In the genomic region with DNA sequence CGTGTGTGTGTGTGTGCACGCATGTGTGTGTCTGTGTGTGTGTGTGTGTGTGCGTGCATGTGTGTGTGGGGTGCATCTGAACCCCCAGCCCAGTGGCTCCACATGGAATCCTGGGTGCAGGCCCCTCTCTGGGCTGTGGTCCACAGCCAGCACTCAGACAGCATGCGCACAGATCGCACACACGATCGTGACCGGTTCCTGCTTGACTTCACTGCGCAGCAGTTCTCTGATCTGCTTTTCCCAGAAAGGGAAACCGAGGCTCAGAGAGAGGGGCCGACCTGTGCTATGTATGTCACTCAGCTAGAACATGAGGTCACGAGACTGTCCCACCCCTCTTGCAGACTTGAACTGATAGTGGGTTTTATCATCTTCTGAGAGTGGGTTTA, we compare ENCODE assay signal across 19 cellular contexts. TPM values are rescaled to one million over a fixed set of nuclear protein-coding genes. Genes with fewer than 3 reads are reported as not detected.
DNase-seq lines count a peak whose midpoint lies in the region; ATAC-seq and TF ChIP-seq lines count a peak whose summit lies in the region.
"Had no signal": no experiment of that assay in that cellular context is flagged by ENCODE, and none has a peak within 500 bp of the region (broad histone marks: within the 10 kb centered on the region; RNA-seq: fewer than 3 reads in every experiment).

No MANE protein-coding gene starts in this region.

- H3K9ac ChIP-seq in neuronal stem cell (ENCODE audit: low read depth, low read length, poor library complexity) = peak overlapping the region; percentile 30

- H2BK15ac ChIP-seq in neuronal stem cell (ENCODE audit: low read length) = no peak overlapping the region

- DNase-seq in dorsolateral prefrontal cortex = no peak
- DNase-seq in neuronal stem cell (ENCODE audit: low spot score) = no peak
- DNase-seq in tibial nerve (ENCODE audit: low spot score in 2 of 2) = no peak
- DNase-seq in psoas muscle = no peak
- DNase-seq in SK-N-DZ (ENCODE audit: low spot score) = no peak
- no peak for DNase-seq in activated T-helper 2 cell treated with anti-CD3 and anti-CD28 coated beads, Interferon-gamma antibody, Interleukin-2, Interleukin-4, amounts not matched to agents 10 μg/mL and 5 μg/mL and 100 μg/mL, durations not matched to agents 14 hours and 24 hours and 36 hours (ENCODE audit: low spot score)
- no peak for DNase-seq in body of pancreas
- DNase-seq: DMS79, HFFc6, Kasumi-1, NCI-H1694, NCI-H2081, NCI-H2171, NCI-H345, NCI-H82, OCI-M1 had no signal

- no CpG with 5 or more reads among the region's 12 CpGs for WGBS in neuronal stem cell (ENCODE audit: extremely low coverage in 2 of 2, insufficient read length in 2 of 2, insufficient replicate concordance in 1 of 2), 2 donors
- WGBS in tibial nerve, 2 donors = 82 to 91% methylated on average over 8 to 12 of the region's 12 CpGs
- 88 to 91% (median 88%) methylated on average over 12 of the region's 12 CpGs for WGBS in psoas muscle, 3 donors
- 79 to 80% methylated on average over 11 to 12 of the region's 12 CpGs for WGBS in body of pancreas, 2 donors

- H3K4me3 ChIP-seq in dorsolateral prefrontal cortex (no peak overlapping the region), neuronal stem cell (ENCODE audit: low read length in 2 of 2) (no peak overlapping the region), tibial nerve (no peak overlapping the region), psoas muscle (no peak overlapping the region), body of pancreas (no peak overlapping the region)

- no peak overlapping the region for H2BK120ac ChIP-seq in neuronal stem cell (ENCODE audit: low read depth, low read length)

- H3K27ac Mint-ChIP-seq in activated T-helper 2 cell treated with anti-CD3 and anti-CD28 coated beads, Interferon-gamma antibody, Interleukin-2, Interleukin-4, amounts not matched to agents 10 μg/mL and 5 μg/mL and 100 μg/mL, durations not matched to agents 14 hours and 24 hours and 36 hours = no peak overlapping the region
- H3K27ac Mint-ChIP-seq: CD14-positive monocyte, HFFc6 had no signal

- H3K27me3 ChIP-seq in dorsolateral prefrontal cortex (no peaks in the 10 kb centered on the region), neuronal stem cell (ENCODE audit: control insufficient read depth in 3 of 3, insufficient read depth in 3 of 3, low read depth in 1 of 3, low read length in 3 of 3) (no peaks in the 10 kb centered on the region), tibial nerve (no peaks in the 10 kb centered on the region), psoas muscle (ENCODE audit: insufficient read depth in 3 of 3, low read length in 2 of 3) (peaks cover 0 to 4% (median 3%) of the 10 kb centered on the region in 3 donors), body of pancreas (no peaks in the 10 kb centered on the region)

- ATAC-seq in psoas muscle = no peak
- ATAC-seq in body of pancreas = no peak

- H3K36me3 ChIP-seq in neuronal stem cell (replicated peaks in 1 of 2; ENCODE audit: control insufficient read depth in 2 of 2, insufficient read depth in 2 of 2, low read length in 2 of 2) (no peaks in the 10 kb centered on the region), tibial nerve (no peaks in the 10 kb centered on the region), psoas muscle (ENCODE audit: insufficient read depth in 1 of 2, low read depth in 1 of 2) (no peaks in the 10 kb centered on the region), body of pancreas (replicated peaks in 1 of 2; ENCODE audit: insufficient read depth in 1 of 2, low read depth in 2 of 2) (no peaks in the 10 kb centered on the region)

- peak overlapping the region; percentile 71 for H3K14ac ChIP-seq in neuronal stem cell (ENCODE audit: low read length)

- peak overlapping the region; percentile 47 for H3K27ac ChIP-seq in angular gyrus (ENCODE audit: low read depth, low read length)
- peak overlapping the region in 51 of 59 donors; percentile 1 to 98 (median 86) for H3K27ac ChIP-seq in dorsolateral prefrontal cortex
- no peak overlapping the region for H3K27ac ChIP-seq in neuronal stem cell (replicated peaks; ENCODE audit: low read length)
- H3K27ac ChIP-seq in tibial nerve = peak overlapping the region; percentile 72 to 95 (median 92)
- no peak overlapping the region for H3K27ac ChIP-seq in psoas muscle
- H3K27ac ChIP-seq in body of pancreas = no peak overlapping the region

- H3K9me3 Mint-ChIP-seq in activated T-helper 2 cell treated with anti-CD3 and anti-CD28 coated beads, Interferon-gamma antibody, Interleukin-2, Interleukin-4, amounts not matched to agents 10 μg/mL and 5 μg/mL and 100 μg/mL, durations not matched to agents 14 hours and 24 hours and 36 hours = no peaks in the 10 kb centered on the region
- H3K9me3 Mint-ChIP-seq: CD14-positive monocyte had no signal

- peak overlapping the region; percentile 83 for H2AK5ac ChIP-seq in neuronal stem cell (ENCODE audit: low read depth, low read length)

- no peak overlapping the region for H3K4me2 ChIP-seq in neuronal stem cell (ENCODE audit: insufficient read depth, low read length, poor library complexity, severe bottlenecking)

- H3K4ac ChIP-seq in neuronal stem cell (ENCODE audit: low read length) = no peak overlapping the region

- H3K18ac ChIP-seq in neuronal stem cell (ENCODE audit: low read length) = peak overlapping the region; percentile 76

- H3K27me3 Mint-ChIP-seq in activated T-helper 2 cell treated with anti-CD3 and anti-CD28 coated beads, Interferon-gamma antibody, Interleukin-2, Interleukin-4, amounts not matched to agents 10 μg/mL and 5 μg/mL and 100 μg/mL, durations not matched to agents 14 hours and 24 hours and 36 hours (ENCODE audit: low read depth) = no peaks in the 10 kb centered on the region

- H3K4me1 ChIP-seq in neuronal stem cell (ENCODE audit: control insufficient read depth in 2 of 2, insufficient read depth in 1 of 2, low read depth in 1 of 2, low read length in 2 of 2) = peaks cover 14 to 19% of the 10 kb centered on the region in 2 donors
- peaks cover 0 to 89% (median 67%) of the 10 kb centered on the region in 4 donors for H3K4me1 ChIP-seq in tibial nerve
- no peaks in the 10 kb centered on the region for H3K4me1 ChIP-seq in psoas muscle
- peaks cover 3% of the 10 kb centered on the region for H3K4me1 ChIP-seq in body of pancreas

- no peak overlapping the region for H3K4me3 Mint-ChIP-seq in activated T-helper 2 cell treated with anti-CD3 and anti-CD28 coated beads, Interferon-gamma antibody, Interleukin-2, Interleukin-4, amounts not matched to agents 10 μg/mL and 5 μg/mL and 100 μg/mL, durations not matched to agents 14 hours and 24 hours and 36 hours (ENCODE audit: low read depth)
- H3K4me3 Mint-ChIP-seq: CD14-positive monocyte, HFFc6 had no signal

- H2BK12ac ChIP-seq in neuronal stem cell (ENCODE audit: low read length) = peak overlapping the region; percentile 73

- no peak overlapping the region for H3K23ac ChIP-seq in neuronal stem cell (ENCODE audit: low read depth, low read length, poor library complexity)

- peak overlapping the region; percentile 82 for H2BK5ac ChIP-seq in neuronal stem cell (ENCODE audit: low read length)

- TF ChIP-seq CTCF in dorsolateral prefrontal cortex (IDR thresholded peaks at IDR 0.05 in 54 of 56, conservative IDR thresholded peaks at IDR 0.05 in 2 of 56; ENCODE audit: low read depth in 1 of 56, partially characterized antibody in 56 of 56) = no peak
- no peak for TF ChIP-seq CTCF in tibial nerve (IDR thresholded peaks at IDR 0.05)
- no peak for TF ChIP-seq CTCF in psoas muscle (IDR thresholded peaks at IDR 0.05)
- TF ChIP-seq CTCF in body of pancreas (IDR thresholded peaks at IDR 0.05) = no peak

- H3K36me3 Mint-ChIP-seq in activated T-helper 2 cell treated with anti-CD3 and anti-CD28 coated beads, Interferon-gamma antibody, Interleukin-2, Interleukin-4, amounts not matched to agents 10 μg/mL and 5 μg/mL and 100 μg/mL, durations not matched to agents 14 hours and 24 hours and 36 hours (ENCODE audit: low read depth) = no peaks in the 10 kb centered on the region
- H3K36me3 Mint-ChIP-seq: CD14-positive monocyte had no signal

- no peak for TF ChIP-seq POLR2A in tibial nerve (IDR thresholded peaks at IDR 0.05)
- no peak for TF ChIP-seq POLR2A in body of pancreas (IDR thresholded peaks at IDR 0.05)

- intact Hi-C loops in dorsolateral prefrontal cortex (cut with DNase I) (no loop called here), psoas muscle (cut with DNase I) (no loop called here), body of pancreas (cut with DNase I) (no loop called here)
- intact Hi-C loops in activated T-helper 2 cell treated with anti-CD3 and anti-CD28 coated beads, Interferon-gamma antibody, Interleukin-2, Interleukin-4, amounts not matched to agents 10 μg/mL and 5 μg/mL and 100 μg/mL, durations not matched to agents 14 hours and 24 hours and 36 hours (cut with micrococcal nuclease) = no loop called here

- TF ChIP-seq EP300 in tibial nerve (IDR thresholded peaks at IDR 0.05) = no peak

- no peaks in the 10 kb centered on the region for H3K79me1 ChIP-seq in neuronal stem cell (ENCODE audit: low read depth, low read length)

- no peak overlapping the region for H2AFZ ChIP-seq in neuronal stem cell (ENCODE audit: low read length)

- H3K9me3 ChIP-seq in neuronal stem cell (replicated peaks in 1 of 2; ENCODE audit: control insufficient read depth in 2 of 2, insufficient read depth in 1 of 2, low read depth in 1 of 2, low read length in 2 of 2) (no peaks in the 10 kb centered on the region), tibial nerve (no peaks in the 10 kb centered on the region), psoas muscle (no peaks in the 10 kb centered on the region), body of pancreas (no peaks in the 10 kb centered on the region)

- no peaks in the 10 kb centered on the region for H3K4me1 Mint-ChIP-seq in activated T-helper 2 cell treated with anti-CD3 and anti-CD28 coated beads, Interferon-gamma antibody, Interleukin-2, Interleukin-4, amounts not matched to agents 10 μg/mL and 5 μg/mL and 100 μg/mL, durations not matched to agents 14 hours and 24 hours and 36 hours (ENCODE audit: low read depth)

- no peak overlapping the region for H4K8ac ChIP-seq in neuronal stem cell (ENCODE audit: low read depth, low read length)

- no peak overlapping the region for H4K91ac ChIP-seq in neuronal stem cell (ENCODE audit: low read depth, low read length, poor library complexity)

RNA-seq across cellular contexts. Expression of gene RASGEF1C, which starts 34.4 kb away (rescaled TPM):
- total RNA-seq in dorsolateral prefrontal cortex (10 to 100 TPM in 84 of 120 experiments, 1 to 10 TPM in 36; 6.8 to 16.9 (median 11.4) TPM), tibial nerve (10 to 100 TPM in 2 of 4 donors, 1 to 10 TPM in 2; 2.7 to 12.0 (median 10.4) TPM), psoas muscle (not detected), body of pancreas (not detected)
- polyA plus RNA-seq in neuronal stem cell (2013, experiment 1 of 2) = 1.6 TPM
- polyA plus RNA-seq in neuronal stem cell (2013, experiment 2 of 2) = 1.2 TPM
- under 1 TPM; 0.03 to 0.05 (median 0.04) TPM for polyA plus RNA-seq in psoas muscle
- polyA plus RNA-seq in SK-N-DZ (2014; cell fraction: cytosol; rRNA removed) = not detected in 2 replicates
- not detected in 2 replicates for polyA plus RNA-seq in SK-N-DZ (2014; cell fraction: nucleus; rRNA removed)
- not detected in 2 replicates for total RNA-seq in activated T-helper 2 cell treated with anti-CD3 and anti-CD28 coated beads, Interferon-gamma antibody, Interleukin-2, Interleukin-4, amounts not matched to agents 10 μg/mL and 5 μg/mL and 100 μg/mL, durations not matched to agents 14 hours and 24 hours and 36 hours
- total RNA-seq: HFFc6, MCF 10A had no signal
- polyA plus RNA-seq: CD14-positive monocyte had no signal

Comparison
In these comparisons a context has a peak if more than half of its experiments do, and no peak if none do; other contexts are left out.
1. H3K27ac ChIP-seq: peak in angular gyrus (single experiment), dorsolateral prefrontal cortex (51 of 59) and tibial nerve (4 of 4); none in neuronal stem cell (single experiment), psoas muscle (single experiment) and body of pancreas (0 of 4).